ENCODE assay signal across 20 cellular contexts in the genomic region with DNA sequence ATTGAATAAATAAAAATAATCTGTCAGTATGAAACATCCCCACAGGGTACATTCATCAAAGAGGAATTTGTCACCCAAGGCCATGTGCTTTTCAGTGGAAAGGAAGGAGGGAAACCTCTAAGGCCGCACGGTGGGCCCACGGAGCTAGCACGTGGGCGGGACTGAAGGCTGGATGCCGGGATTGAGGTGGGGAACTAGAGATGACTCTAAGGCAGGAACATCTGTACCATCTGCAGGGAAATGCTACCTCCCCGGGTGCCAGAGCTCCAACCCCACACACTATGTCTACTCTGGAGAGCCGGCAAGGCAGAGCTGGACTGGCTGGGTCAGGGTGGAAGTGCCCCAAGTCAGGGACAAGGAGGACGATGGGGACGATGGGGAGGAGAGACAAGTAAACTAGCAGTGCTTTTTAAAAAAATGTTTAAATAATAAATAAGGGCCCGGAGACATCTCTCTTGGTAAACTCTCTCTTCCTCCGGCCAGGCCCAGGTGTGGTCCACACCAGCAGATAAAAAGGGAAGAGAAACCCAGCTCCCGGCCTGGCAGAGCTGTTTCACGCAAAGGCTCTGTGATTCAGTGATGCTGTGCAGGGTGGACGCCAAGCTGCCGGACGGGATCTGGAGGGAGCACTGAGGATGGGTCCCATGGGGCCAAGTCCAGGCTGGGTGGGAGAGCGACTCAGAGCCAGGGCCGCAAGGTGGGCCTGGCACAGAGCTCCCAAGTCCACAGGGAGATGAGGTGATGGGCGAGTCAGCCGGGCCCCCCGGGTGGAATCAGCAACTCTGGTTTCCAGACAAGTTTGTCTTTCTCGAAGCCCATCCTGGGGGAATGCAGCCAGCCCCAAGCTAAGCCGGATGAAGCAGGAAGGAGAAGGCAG. TPM values are rescaled to one million over a fixed set of nuclear protein-coding genes. Genes with fewer than 3 reads are reported as not detected.
DNase-seq lines count a peak whose midpoint lies in the region; ATAC-seq, FAIRE-seq and TF ChIP-seq lines count a peak whose summit lies in the region.
"Had no signal": no experiment of that assay in that cellular context is flagged by ENCODE, and none has a peak within 500 bp of the region (broad histone marks: within the 10 kb centered on the region; RNA-seq: fewer than 3 reads in every experiment).

No MANE protein-coding gene starts in this region.

- TF ChIP-seq CTCF in AG04450 (IDR thresholded peaks at IDR 0.05; ENCODE audit: low read depth, low read length) (no peak), fibroblast of mammary gland (conservative IDR thresholded peaks at IDR 0.05; ENCODE audit: control insufficient read depth, insufficient read depth, low read depth, low read length) (no peak), dorsolateral prefrontal cortex (IDR thresholded peaks at IDR 0.05 in 54 of 56, conservative IDR thresholded peaks at IDR 0.05 in 2 of 56; ENCODE audit: low read depth in 1 of 56, partially characterized antibody in 56 of 56) (no peak)

- POLR2A ChIA-PET in AG04450 (lab: Yijun Ruan, JAX): interaction anchor here (0.8 to 2.3 kb wide), 3 partner anchors 32 to 44 kb away, joined by 5 to 11 read pairs (median 6); no protein-coding TSS in a partner anchor

- no peak for DNase-seq in AG04450 (ENCODE audit: low read depth, low spot score)
- DNase-seq in SW480 (ENCODE audit: low spot score): peak; percentile 53
- DNase-seq in fibroblast of mammary gland (ENCODE audit: low read depth): peak; percentile 25
- no peak for DNase-seq in NCI-H2196 treated with DMSO at 0.1 percent for 48 hours (lab: John Stamatoyannopoulos, UW; ENCODE audit: unreplicated experiment)
- no peak for DNase-seq in dorsolateral prefrontal cortex
- DNase-seq in mesenteric fat pad (ENCODE audit: low spot score): no peak
- DNase-seq: activated CD4-positive, CD25-positive, alpha-beta regulatory T cell; activated effector memory CD4-positive, alpha-beta T cell treated with anti-CD3 and anti-CD28 coated beads, Interleukin-2, amount 50 U/mL, for 16 hours; CD8-positive, alpha-beta T cell; cerebellar nuclear complex; erythroblast; left ventricle myocardium superior; NCI-H1694 treated with DMSO at 0.1 percent for 48 hours; NCI-H69; nucleus accumbens; thyroid gland had no signal

- no peak for ATAC-seq in GM19035 (IDR thresholded peaks at IDR 0.05; ENCODE audit: unreplicated experiment)
- ATAC-seq: CD8-positive, alpha-beta T cell had no signal

- peak overlapping the region; percentile 84 for H3K27ac ChIP-seq in AG04450 (ENCODE audit: low read depth, low read length)
- no peak overlapping the region for H3K27ac ChIP-seq in dorsolateral prefrontal cortex
- H3K27ac ChIP-seq: thyroid gland had no signal

- CTCF ChIA-PET in AG04450 (lab: Charles Lee): interaction anchor here (1.5 kb wide), 1 partner anchor 15 kb away, joined by 8 read pairs; no protein-coding TSS in a partner anchor

- FAIRE-seq in G401.6 (lab: Jason Lieb, UNC): peak; percentile 67

- no peaks in the 10 kb centered on the region for H3K27me3 ChIP-seq in AG04450 (ENCODE audit: control insufficient read depth, insufficient read depth, low read length)
- peaks cover 0 to 17% (median 3%) of the 10 kb centered on the region in 45 donors for H3K27me3 ChIP-seq in dorsolateral prefrontal cortex
- H3K27me3 ChIP-seq: thyroid gland had no signal

- H3K4me3 ChIP-seq in AG04450 (ENCODE audit: low read depth, low read length) (peak overlapping the region; percentile 84), fibroblast of mammary gland (ENCODE audit: control insufficient read depth, low read depth, low read length) (no peak overlapping the region), dorsolateral prefrontal cortex (no peak overlapping the region)
- H3K4me3 ChIP-seq: thyroid gland had no signal

- intact Hi-C loops in dorsolateral prefrontal cortex (cut with DNase I): no loop called here

- peaks cover 13% of the 10 kb centered on the region; the same call in 1 of the 2 replicates for H3K9me3 ChIP-seq in AG04450 (ENCODE audit: control insufficient read depth, insufficient read depth, low read length)
- H3K9me3 ChIP-seq: thyroid gland had no signal

RNA-seq across cellular contexts. Expression of gene LIF, which starts 5.8 kb away (rescaled TPM):
- 53.9 and 121 TPM in 2 replicates for polyA plus RNA-seq in AG04450 (2011; rRNA removed)
- 165 and 320 TPM in 2 replicates for polyA minus RNA-seq in AG04450 (2011; rRNA and poly(A)+ RNA removed)
- 1 to 10 TPM in 24 of 120 experiments, under 1 TPM in 53, not detected in 43; 0.10 to 6.6 (median 0.61) TPM for total RNA-seq in dorsolateral prefrontal cortex
- total RNA-seq in mesenteric fat pad: 34.8 TPM
- polyA plus RNA-seq: IgD-negative memory B cell had no signal

RNA-seq across cellular contexts. Expression of gene OSM, which starts 25.9 kb away (rescaled TPM):
- not detected in 2 replicates for polyA plus RNA-seq in AG04450 (2011; rRNA removed)
- not detected in 2 replicates for polyA minus RNA-seq in AG04450 (2011; rRNA and poly(A)+ RNA removed)
- total RNA-seq in dorsolateral prefrontal cortex (1 to 10 TPM in 27 of 120 experiments, under 1 TPM in 47, not detected in 46; 0.23 to 6.7 (median 0.77) TPM), mesenteric fat pad (8.0 TPM)
- total RNA-seq: left ventricle myocardium superior, SK-MEL-5 had no signal

RNA-seq across cellular contexts. Expression of gene CASTOR1, which starts 48.5 kb away (rescaled TPM):
- 12.0 and 15.3 TPM in 2 replicates for polyA plus RNA-seq in AG04450 (2011; rRNA removed)
- polyA minus RNA-seq in AG04450 (2011; rRNA and poly(A)+ RNA removed): 5.9 and 7.2 TPM in 2 replicates
- total RNA-seq in dorsolateral prefrontal cortex: 10 to 100 TPM in 109 of 120 experiments, 1 to 10 TPM in 11; 4.6 to 43.5 (median 15.5) TPM
- 11.6 TPM for total RNA-seq in mesenteric fat pad

Comparison
In these comparisons a context has a peak if more than half of its experiments do, and no peak if none do; other contexts are left out.
1. DNase-seq: peak in SW480 (single experiment) and fibroblast of mammary gland (single experiment); none in AG04450 (single experiment), NCI-H2196 treated with DMSO at 0.1 percent for 48 hours (single experiment), dorsolateral prefrontal cortex (0 of 10) and mesenteric fat pad (single experiment).